28 cellular contexts compared by ENCODE assay signal in the genomic region with DNA sequence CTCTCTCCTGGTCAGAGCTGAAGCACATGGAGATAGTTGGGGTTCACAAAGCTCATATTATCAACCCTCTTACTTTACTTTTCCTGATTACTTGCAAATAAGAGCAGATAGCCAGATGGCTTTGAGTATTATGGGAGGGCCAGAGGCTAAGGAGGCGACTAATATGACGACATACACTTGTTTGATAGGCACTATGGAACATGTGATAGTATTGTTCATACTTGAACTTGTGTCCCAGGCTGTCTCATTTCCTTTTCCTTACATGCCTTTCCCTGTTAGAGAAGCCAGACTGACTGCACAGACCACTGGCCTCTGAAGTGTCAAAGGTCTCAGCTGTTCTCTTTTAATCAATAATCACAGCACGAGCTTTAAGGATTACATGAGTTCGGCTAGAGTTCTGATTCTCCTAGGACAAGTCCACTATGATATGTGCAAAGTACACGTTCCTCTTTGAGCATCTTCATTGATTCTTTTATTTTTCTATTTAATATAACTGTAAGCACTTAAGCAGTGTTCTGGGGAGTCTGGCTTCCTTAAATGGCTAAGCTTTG.
A peak's percentile ranks its signal among the peaks of the same experiment; 100 is the strongest.
DNase-seq lines count a peak whose midpoint lies in the region; ATAC-seq, FAIRE-seq and TF ChIP-seq lines count a peak whose summit lies in the region.
"Had no signal": no experiment of that assay in that cellular context is flagged by ENCODE, and none has a peak within 500 bp of the region (broad histone marks: within the 10 kb centered on the region; RNA-seq: fewer than 3 reads in every experiment).

No MANE protein-coding gene starts in this region.

- CTCF ChIA-PET in K562 (lab: Yijun Ruan, JAX; ENCODE audit: low intra/inter-chr PET ratio): no interaction called here

- no peaks in the 10 kb centered on the region for H4K20me1 ChIP-seq in K562 (replicated peaks; ENCODE audit: control insufficient read depth, insufficient read depth, low read length)
- H4K20me1 ChIP-seq: BLaER1 had no signal

- no peak for TF ChIP-seq RAD21 in K562 (CRISPR knock-in tag; conservative IDR thresholded peaks at IDR 0.05 in 1 of 2, IDR thresholded peaks at IDR 0.05 in 1 of 2)

- H3K9me3 Mint-ChIP-seq in neural crest cell: no peaks in the 10 kb centered on the region

- TF ChIP-seq POLR2A in K562 (conservative IDR thresholded peaks at IDR 0.05): no peak

- no peaks in the 10 kb centered on the region for H3K27me3 ChIP-seq in K562 (ENCODE audit: control insufficient read depth in 2 of 2, insufficient read depth in 2 of 2, low read length in 2 of 2)
- H3K27me3 ChIP-seq: BLaER1 had no signal

- H3K9ac ChIP-seq in K562 (ENCODE audit: insufficient read depth in 1 of 2, low read depth in 2 of 2, low read length in 2 of 2): no peak overlapping the region
- H3K9ac ChIP-seq: BLaER1 had no signal

- H3K4me3 ChIP-seq in K562 (no peak overlapping the region), foreskin fibroblast (ENCODE audit: low read depth in 1 of 2, low read length in 2 of 2) (no peak overlapping the region)
- H3K4me3 ChIP-seq: BLaER1, lower lobe of right lung, mucosa of descending colon had no signal

- intact Hi-C loops in K562 (cut with micrococcal nuclease): no loop called here

- TF ChIP-seq CTCF in K562 (IDR thresholded peaks at IDR 0.05 in 2 of 3, conservative IDR thresholded peaks at IDR 0.05 in 1 of 3; ENCODE audit: insufficient read depth in 2 of 3, low read depth in 1 of 3, low read length in 3 of 3): no peak
- no peak for TF ChIP-seq CTCF in foreskin fibroblast (IDR thresholded peaks at IDR 0.05; ENCODE audit: low read depth, low read length)
- no peak for TF ChIP-seq CTCF in neural crest cell (conservative IDR thresholded peaks at IDR 0.05)

- BruUV-seq in K562 (replicated peaks; lab: Mats Ljungman, UMichigan): no TSS peak

- no peaks in the 10 kb centered on the region for H3K9me3 ChIP-seq in K562 (replicated peaks; ENCODE audit: control insufficient read depth, insufficient read depth, low read depth, low read length)
- H3K9me3 ChIP-seq: BLaER1, lower lobe of right lung, mucosa of descending colon had no signal

- no peak for TF ChIP-seq EP300 in K562 (IDR thresholded peaks at IDR 0.05; ENCODE audit: low read length)

- 29% methylated on average over 5 of the region's 5 CpGs for WGBS in K562 (ENCODE audit: insufficient coverage, low coverage, missing lambda C conversion rate)

- peak overlapping the region; percentile 12 for H3K27ac Mint-ChIP-seq in neural crest cell (ENCODE audit: unreplicated experiment)
- H3K27ac Mint-ChIP-seq: activated CD8-positive, alpha-beta T cell treated with anti-CD3 and anti-CD28 coated beads for 36 hours; activated naive CD4-positive, alpha-beta T cell treated with anti-CD3 and anti-CD28 coated beads, Interleukin-2, amount 50 U/mL, for 72 hours; stimulated activated memory B cell treated with anti-CD40 and anti-IgM and Interleukin-4, amounts not matched to agents 10 μg/mL and 1 μg/mL and 100 μg/mL, for 72 hours had no signal

- no peaks in the 10 kb centered on the region for H3K27me3 Mint-ChIP-seq in neural crest cell (ENCODE audit: low read depth)
- H3K27me3 Mint-ChIP-seq: activated CD8-positive, alpha-beta T cell treated with anti-CD3 and anti-CD28 coated beads for 36 hours; stimulated activated memory B cell treated with anti-CD40 and anti-IgM and Interleukin-4, amounts not matched to agents 10 μg/mL and 1 μg/mL and 100 μg/mL, for 72 hours had no signal

- peak; percentile 43 for DNase-seq in HT1080 (ENCODE audit: low read depth)
- no peak for DNase-seq in K562 (ENCODE audit: extremely low read depth in 1 of 4, low spot score in 3 of 4)
- DNase-seq in foreskin fibroblast: peak; percentile 21 to 65
- DNase-seq in neural crest cell (ENCODE audit: low read depth, low spot score): no peak
- no peak for DNase-seq in medulla oblongata (ENCODE audit: extremely low spot score)
- no peak for DNase-seq in NCI-H2081 treated with DMSO at 0.1 percent for 48 hours (lab: John Stamatoyannopoulos, UW)
- DNase-seq: activated CD4-positive, CD25-positive, alpha-beta regulatory T cell treated with anti-CD3 and anti-CD28 coated beads, Interleukin-2, amount 50 U/mL, for 72 hours; activated CD8-positive, alpha-beta T cell treated with anti-CD3 and anti-CD28 coated beads for 36 hours; central memory CD4-positive, alpha-beta T cell; COR-L47; DMS53; kidney; lower lobe of right lung; mucosa of descending colon; NCI-H1105; NCI-H1930; right cardiac atrium; stimulated activated CD4-positive, alpha-beta T cell treated with anti-CD3 and anti-CD28 coated beads, Interleukin-4, amount 100 ng/mL, for 4 hours; substantia nigra; T-helper 1 cell had no signal

- no peak overlapping the region for H3K4me2 ChIP-seq in K562 (ENCODE audit: insufficient read depth, low read length)
- H3K4me2 ChIP-seq: BLaER1 had no signal

- no peaks in the 10 kb centered on the region for H3K9me1 ChIP-seq in K562 (ENCODE audit: control insufficient read depth, insufficient read depth, low read length)

- H3K4me3 Mint-ChIP-seq in neural crest cell: no peak overlapping the region
- H3K4me3 Mint-ChIP-seq: activated CD8-positive, alpha-beta T cell treated with anti-CD3 and anti-CD28 coated beads for 36 hours; stimulated activated memory B cell treated with anti-CD40 and anti-IgM and Interleukin-4, amounts not matched to agents 10 μg/mL and 1 μg/mL and 100 μg/mL, for 72 hours had no signal

- no peaks in the 10 kb centered on the region; a peak in 2 of 5 replicates for H3K4me1 ChIP-seq in K562 (replicated peaks in 1 of 2; ENCODE audit: control insufficient read depth in 2 of 2, insufficient read depth in 2 of 2, low read length in 2 of 2)
- H3K4me1 ChIP-seq: BLaER1, lower lobe of right lung had no signal

- H3K79me2 ChIP-seq in K562 (ENCODE audit: control insufficient read depth, insufficient read depth, low read length): no peaks in the 10 kb centered on the region

- peaks cover 6% of the 10 kb centered on the region for H3K36me3 Mint-ChIP-seq in neural crest cell (ENCODE audit: low read depth)
- H3K36me3 Mint-ChIP-seq: activated naive CD4-positive, alpha-beta T cell treated with anti-CD3 and anti-CD28 coated beads, Interleukin-2, amount 50 U/mL, for 72 hours; stimulated activated memory B cell treated with anti-CD40 and anti-IgM and Interleukin-4, amounts not matched to agents 10 μg/mL and 1 μg/mL and 100 μg/mL, for 72 hours had no signal

- no peak for ATAC-seq in K562
- no peak for ATAC-seq in HG02938 (IDR thresholded peaks at IDR 0.05; ENCODE audit: unreplicated experiment)
- ATAC-seq in HG03095 (IDR thresholded peaks at IDR 0.05; ENCODE audit: unreplicated experiment): no peak
- ATAC-seq: activated CD8-positive, alpha-beta T cell treated with anti-CD3 and anti-CD28 coated beads for 36 hours; activated naive CD4-positive, alpha-beta T cell treated with anti-CD3 and anti-CD28 coated beads, Interleukin-2, amount 50 U/mL, for 72 hours; lower lobe of right lung; mucosa of descending colon; right cardiac atrium; stimulated activated memory B cell treated with anti-CD40 and anti-IgM and Interleukin-4, amounts not matched to agents 10 μg/mL and 1 μg/mL and 100 μg/mL, for 72 hours had no signal

- 0 out of 2 replicates have a peak overlapping the region, but pooled peaks have one; percentile 54 for H2AFZ ChIP-seq in K562 (ENCODE audit: low read depth, low read length)

- no peak overlapping the region for H3K27ac ChIP-seq in K562 (ENCODE audit: extremely low read depth, low read depth, low read length)
- H3K27ac ChIP-seq: BLaER1, HL-60, lower lobe of right lung had no signal

- in situ Hi-C loops in K562 (cut with MboI): no loop called here

- POLR2A ChIA-PET in K562 (lab: Yijun Ruan, JAX): no interaction called here

- H3K4me1 Mint-ChIP-seq in neural crest cell: peaks cover 13% of the 10 kb centered on the region
- H3K4me1 Mint-ChIP-seq: stimulated activated memory B cell treated with anti-CD40 and anti-IgM and Interleukin-4, amounts not matched to agents 10 μg/mL and 1 μg/mL and 100 μg/mL, for 72 hours had no signal

- H3K36me3 ChIP-seq in K562 (ENCODE audit: control insufficient read depth, insufficient read depth, low read length): no peaks in the 10 kb centered on the region
- H3K36me3 ChIP-seq: BLaER1, lower lobe of right lung had no signal

- no peak for FAIRE-seq in K562 (lab: Jason Lieb, UNC)
- FAIRE-seq: endometrium, kidney, TTC549 had no signal

TF ChIP-seq in K562, 482 proteins besides CTCF, POLR2A, EP300 and RAD21:
- TF ChIP-seq, protein P1, sequence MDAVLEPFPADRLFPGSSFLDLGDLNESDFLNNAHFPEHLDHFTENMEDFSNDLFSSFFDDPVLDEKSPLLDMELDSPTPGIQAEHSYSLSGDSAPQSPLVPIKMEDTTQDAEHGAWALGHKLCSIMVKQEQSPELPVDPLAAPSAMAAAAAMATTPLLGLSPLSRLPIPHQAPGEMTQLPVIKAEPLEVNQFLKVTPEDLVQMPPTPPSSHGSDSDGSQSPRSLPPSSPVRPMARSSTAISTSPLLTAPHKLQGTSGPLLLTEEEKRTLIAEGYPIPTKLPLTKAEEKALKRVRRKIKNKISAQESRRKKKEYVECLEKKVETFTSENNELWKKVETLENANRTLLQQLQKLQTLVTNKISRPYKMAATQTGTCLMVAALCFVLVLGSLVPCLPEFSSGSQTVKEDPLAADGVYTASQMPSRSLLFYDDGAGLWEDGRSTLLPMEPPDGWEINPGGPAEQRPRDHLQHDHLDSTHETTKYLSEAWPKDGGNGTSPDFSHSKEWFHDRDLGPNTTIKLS (IDR thresholded peaks at IDR 0.05; ENCODE audit: borderline replicate concordance, low read depth): no peak
- TF ChIP-seq POLR3A (IDR thresholded peaks at IDR 0.05; ENCODE audit: borderline replicate concordance, extremely low read depth, insufficient read depth, insufficient read length): no peak

Comparison
In these comparisons a context has a peak if more than half of its experiments do, and no peak if none do; other contexts are left out.
1. DNase-seq: peak in HT1080 (single experiment) and foreskin fibroblast (2 of 2); none in K562 (0 of 4), neural crest cell (single experiment), medulla oblongata (single experiment) and NCI-H2081 treated with DMSO at 0.1 percent for 48 hours (single experiment).